ENCODE assay signal across 8 cellular contexts in genomic region chr13:49936085-49936942, GRCh38. TPM values are rescaled to one million over a fixed set of nuclear protein-coding genes. Genes with fewer than 3 reads are reported as not detected.
DNase-seq lines count a peak whose midpoint lies in the region; ATAC-seq and TF ChIP-seq lines count a peak whose summit lies in the region.

SPRYD7 (minus strand) TSS chr13:49936340; CDS start chr13:49936235, 105 bp downstream.

- in situ Hi-C loops in GM13976 (cut with MboI; ENCODE audit: low sequenced_read_pairs, unreplicated experiment) = no loop called here

- H3K27ac ChIP-seq in adrenal gland (peak within 1 kb of the TSS; percentile 46 to 88 (median 85)), heart right ventricle (peak within 1 kb of the TSS; percentile 30 to 90 (median 83))

- H3K4me3 ChIP-seq in adrenal gland (peak within 1 kb of the TSS; percentile 55 to 83 (median 68)), heart right ventricle (peak within 1 kb of the TSS; percentile 62 to 94 (median 79))

- H3K4me1 ChIP-seq in adrenal gland (replicated peaks in 1 of 2) (peaks cover 22 to 66% of the 10 kb centered on the region in 2 donors), heart right ventricle (peaks cover 2 to 52% (median 38%) of the 10 kb centered on the region in 9 donors)

- no peaks in the 10 kb centered on the region for H3K36me3 Mint-ChIP-seq in type B pancreatic cell

- ATAC-seq in HG02852 (IDR thresholded peaks at IDR 0.05; ENCODE audit: unreplicated experiment) = peak; percentile 98
- ATAC-seq in heart right ventricle = peak; percentile 99 to 100 (median 100)

- H3K36me3 ChIP-seq in adrenal gland (replicated peaks in 1 of 2) (no peaks in the 10 kb centered on the region), heart right ventricle (peaks cover 0 to 5% (median 0%) of the 10 kb centered on the region in 9 donors)

- H3K27ac Mint-ChIP-seq in type B pancreatic cell = peak within 1 kb of the TSS; percentile 94

- intact Hi-C loops in adrenal gland (cut with DNase I) (no loop called here), heart right ventricle (cut with DNase I) (loop anchor here in 3 of 10 donors (5.0 to 10.0 kb wide), 3 partner anchors 58 to 242 kb away; partner anchors contain the start of genes TRIM13 (in 2 of the 3) and EBPL (in 1 of the 3))

- 0 to 1% (median 0%) methylated on average over 11 to 65 of the region's 65 CpGs for WGBS in adrenal gland, 4 donors
- WGBS in heart right ventricle, 2 donors = 0% methylated on average over 64 to 65 of the region's 65 CpGs

- TF ChIP-seq CTCF in GM13976 (IDR thresholded peaks at IDR 0.05; ENCODE audit: borderline replicate concordance, control extremely low read depth, extremely low read depth, insufficient read depth, missing control alignments) (peak; percentile 99), adrenal gland (IDR thresholded peaks at IDR 0.05) (peak; percentile 87 to 97 (median 91)), heart right ventricle (IDR thresholded peaks at IDR 0.05) (peak; percentile 85 to 99 (median 92)), type B pancreatic cell (conservative IDR thresholded peaks at IDR 0.05) (peak; percentile 92)

- DNase-seq in GM13976 (ENCODE audit: low spot score) (peak; percentile 96), NCI-H1436 (lab: John Stamatoyannopoulos, UW) (peak; percentile 87), SW480 (ENCODE audit: low spot score) (peak; percentile 98), adrenal gland (peak; percentile 98 to 99 (median 98)), heart right ventricle (peak; percentile 97 to 99), pons (ENCODE audit: low spot score) (peak; percentile 98), type B pancreatic cell (ENCODE audit: extremely low spot score, unreplicated experiment) (peak; percentile 99)

- H3K4me1 Mint-ChIP-seq in type B pancreatic cell (ENCODE audit: unreplicated experiment) = peaks cover 9% of the 10 kb centered on the region

- H3K4me3 Mint-ChIP-seq in type B pancreatic cell = peak within 1 kb of the TSS; percentile 97

- H3K27me3 Mint-ChIP-seq in type B pancreatic cell = no peaks in the 10 kb centered on the region

- no peaks in the 10 kb centered on the region for H3K9me3 ChIP-seq in adrenal gland (replicated peaks in 1 of 3)
- no peaks in the 10 kb centered on the region for H3K9me3 ChIP-seq in heart right ventricle

- H3K27me3 ChIP-seq in adrenal gland (no peaks in the 10 kb centered on the region), heart right ventricle (no peaks in the 10 kb centered on the region)

- no peaks in the 10 kb centered on the region for H3K9me3 Mint-ChIP-seq in type B pancreatic cell

- peak in 1 of 2 donors; percentile 80 for TF ChIP-seq POLR2A in adrenal gland (IDR thresholded peaks at IDR 0.05)

RNA-seq across cellular contexts. Expression of gene SPRYD7, which starts in this region (rescaled TPM):
- total RNA-seq in adrenal gland = 10 to 100 TPM in 3 of 8 donors, 1 to 10 TPM in 5; 5.9 to 13.9 (median 7.7) TPM
- polyA plus RNA-seq in adrenal gland = 10 to 100 TPM in 1 of 3 donors, 1 to 10 TPM in 2; 8.0 to 18.5 (median 8.2) TPM
- 10 to 100 TPM in 9 of 10 donors, 1 to 10 TPM in 1; 10.0 to 14.4 (median 12.9) TPM for total RNA-seq in heart right ventricle
- 10 to 100 TPM in 1 of 2 donors, 1 to 10 TPM in 1; 10.0 to 10.5 TPM for polyA plus RNA-seq in heart right ventricle
- total RNA-seq in type B pancreatic cell (ENCODE audit: low replicate concordance) = 6.0 and 7.0 TPM in 2 replicates

Comparison
In these comparisons a context has a peak if more than half of its experiments do, and no peak if none do; other contexts are left out.
1. Peak in every context shown above with its lines: DNase-seq, ATAC-seq, H3K4me3 ChIP-seq and H3K27ac ChIP-seq.